ENCODE assay signal across 9 cellular contexts in genomic region chr10:73782749-73783085, GRCh38. TPM values are rescaled to one million over a fixed set of nuclear protein-coding genes. Genes with fewer than 3 reads are reported as not detected.
DNase-seq lines count a peak whose midpoint lies in the region; ATAC-seq, FAIRE-seq and TF ChIP-seq lines count a peak whose summit lies in the region.
"Had no signal": no experiment of that assay in that cellular context is flagged by ENCODE, and none has a peak within 500 bp of the region (broad histone marks: within the 10 kb centered on the region; RNA-seq: fewer than 3 reads in every experiment).

No MANE protein-coding gene starts in this region.

- H3K27me3 ChIP-seq in right atrium auricular region = no peaks in the 10 kb centered on the region
- no peaks in the 10 kb centered on the region for H3K27me3 ChIP-seq in breast epithelium
- no peaks in the 10 kb centered on the region for H3K27me3 ChIP-seq in mononuclear cell (ENCODE audit: insufficient read depth, low read length)

- intact Hi-C loops in Right ventricle myocardium superior (cut with DNase I) (no loop called here), breast epithelium (cut with DNase I; ENCODE audit: low total_unique reads) (no loop called here)

- H3K27ac ChIP-seq in right atrium auricular region (peak overlapping the region; percentile 87 to 90), breast epithelium (peak overlapping the region; percentile 87 to 95)

- no peak for FAIRE-seq in HTR-8/SVneo (lab: Jason Lieb, UNC)

- no peak for ATAC-seq in Right ventricle myocardium superior (ENCODE audit: poor library complexity)
- no peak for ATAC-seq in GM18867 (IDR thresholded peaks at IDR 0.05; ENCODE audit: unreplicated experiment)

- H3K9me3 ChIP-seq in right atrium auricular region (no peaks in the 10 kb centered on the region), breast epithelium (no peaks in the 10 kb centered on the region), mononuclear cell (ENCODE audit: low read depth, low read length) (no peaks in the 10 kb centered on the region)

- H3K36me3 ChIP-seq in right atrium auricular region (peaks cover 10% of the 10 kb centered on the region), breast epithelium (no peaks in the 10 kb centered on the region)

- TF ChIP-seq POLR2A in breast epithelium (IDR thresholded peaks at IDR 0.05) = no peak

- TF ChIP-seq CTCF in right atrium auricular region (IDR thresholded peaks at IDR 0.05) (no peak), breast epithelium (IDR thresholded peaks at IDR 0.05) (no peak)

- H3K4me3 ChIP-seq in right atrium auricular region (peak overlapping the region; percentile 73 to 79), breast epithelium (peak overlapping the region; percentile 79 to 88 (median 80)), mononuclear cell (ENCODE audit: low read length) (peak overlapping the region; percentile 78)

- peaks cover 0 to 48% of the 10 kb centered on the region in 2 donors for H3K4me1 ChIP-seq in right atrium auricular region
- peaks cover 3 to 37% of the 10 kb centered on the region in 2 donors for H3K4me1 ChIP-seq in breast epithelium
- peaks cover 61% of the 10 kb centered on the region for H3K4me1 ChIP-seq in mononuclear cell (ENCODE audit: insufficient read depth, low read length)

- no peak for DNase-seq in right atrium auricular region (ENCODE audit: low spot score)
- no peak for DNase-seq in Right ventricle myocardium superior
- no peak for DNase-seq in breast epithelium (ENCODE audit: low spot score in 2 of 2)
- no peak for DNase-seq in D341Med (ENCODE audit: low spot score)
- no peak for DNase-seq in HTR-8/SVneo (ENCODE audit: insufficient read length, low spot score)
- DNase-seq in NAMALWA (ENCODE audit: low spot score) = no peak
- DNase-seq: activated effector memory CD4-positive, alpha-beta T cell treated with anti-CD3 and anti-CD28 coated beads, Interleukin-2, amount 50 U/mL, for 16 hours had no signal

RNA-seq across cellular contexts. Expression of gene CHCHD1, which starts 0.9 kb away (rescaled TPM):
- total RNA-seq in right atrium auricular region = 10 to 100 TPM; 28.3 to 32.7 TPM
- total RNA-seq in Right ventricle myocardium superior = 28.0 TPM
- total RNA-seq in breast epithelium = 10 to 100 TPM; 25.1 to 37.0 (median 29.9) TPM
- total RNA-seq in mononuclear cell = 4.7 TPM

RNA-seq across cellular contexts. Expression of gene ZSWIM8, which starts 2.7 kb away (rescaled TPM):
- total RNA-seq in right atrium auricular region = 10 to 100 TPM; 37.6 to 63.2 TPM
- total RNA-seq in Right ventricle myocardium superior = 40.3 TPM
- total RNA-seq in breast epithelium = 10 to 100 TPM; 79.2 to 87.8 (median 84.2) TPM
- total RNA-seq in mononuclear cell = 30.7 TPM

RNA-seq across cellular contexts. Expression of gene NDST2, which starts 28.7 kb away (rescaled TPM):
- 10 to 100 TPM; 13.1 to 18.4 TPM for total RNA-seq in right atrium auricular region
- total RNA-seq in Right ventricle myocardium superior = 10.4 TPM
- total RNA-seq in breast epithelium = 10 to 100 TPM; 30.7 to 37.7 (median 33.8) TPM
- total RNA-seq in mononuclear cell = 66.9 TPM

RNA-seq across cellular contexts. Expression of gene SEC24C, which starts 38.5 kb away (rescaled TPM):
- 10 to 100 TPM; 38.5 to 51.8 TPM for total RNA-seq in right atrium auricular region
- 42.3 TPM for total RNA-seq in Right ventricle myocardium superior
- 10 to 100 TPM; 33.9 to 57.7 (median 50.1) TPM for total RNA-seq in breast epithelium
- 25.3 TPM for total RNA-seq in mononuclear cell
